8 cellular contexts compared by ENCODE assay signal in genomic region chr11:29448246-29448877, GRCh38.
A peak's percentile ranks its signal among the peaks of the same experiment; 100 is the strongest.
DNase-seq lines count a peak whose midpoint lies in the region; ATAC-seq, FAIRE-seq and TF ChIP-seq lines count a peak whose summit lies in the region.

No MANE protein-coding gene starts in this region.

- no peaks in the 10 kb centered on the region for H3K9me3 Mint-ChIP-seq in neural progenitor cell

- no peaks in the 10 kb centered on the region for H3K27me3 ChIP-seq in endothelial cell of umbilical vein (ENCODE audit: control insufficient read depth in 2 of 2, insufficient read depth in 2 of 2, low read length in 2 of 2)
- H3K27me3 ChIP-seq in neural progenitor cell: no peaks in the 10 kb centered on the region
- no peaks in the 10 kb centered on the region for H3K27me3 ChIP-seq in colonic mucosa

- peak; percentile 4 for DNase-seq in G401 (ENCODE audit: low spot score)
- DNase-seq in NCI-H748 treated with DMSO at 0.1 percent for 48 hours (lab: John Stamatoyannopoulos, UW): peak; percentile 6
- DNase-seq in endothelial cell of umbilical vein (ENCODE audit: low read depth, low spot score): peak; percentile 54
- DNase-seq in neural progenitor cell (ENCODE audit: low spot score): peak; percentile 52
- DNase-seq in stimulated activated CD4-positive, alpha-beta T cell treated with anti-CD3 and anti-CD28 coated beads, Interleukin-1b, Interleukin-23, amount 100 ng/mL, for 48 hours: no peak
- no peak for DNase-seq in colonic mucosa
- no peak for DNase-seq in SIG-M5 treated with dmso at 0.1 percent for 504 hours (lab: John Stamatoyannopoulos, UW; ENCODE audit: unreplicated experiment)

- no peak overlapping the region for H3K27ac Mint-ChIP-seq in neural progenitor cell

- H3K4me2 ChIP-seq in endothelial cell of umbilical vein (ENCODE audit: insufficient read depth, low read length) (no peak overlapping the region), neural progenitor cell (no peak overlapping the region)

- in situ Hi-C loops in G401 (cut with HindIII; ENCODE audit: low sequenced_read_pairs): no loop called here

- no peak for FAIRE-seq in endothelial cell of umbilical vein (lab: Jason Lieb, UNC)

- H3K4me3 ChIP-seq in endothelial cell of umbilical vein (replicated peaks in 1 of 3; ENCODE audit: insufficient read depth in 1 of 3, low read depth in 1 of 3, low read length in 3 of 3) (no peak overlapping the region), neural progenitor cell (no peak overlapping the region), colonic mucosa (no peak overlapping the region)

- H3K4me3 Mint-ChIP-seq in neural progenitor cell: no peak overlapping the region

- CTCF ChIA-PET in endothelial cell of umbilical vein (lab: Charles Lee): interaction anchor here (0.7 to 3.9 kb wide), 22 partner anchors 10 to 1466 kb away, joined by 3 to 118 read pairs (median 4); no protein-coding TSS in a partner anchor

- H4K20me1 ChIP-seq in endothelial cell of umbilical vein (replicated peaks; ENCODE audit: control insufficient read depth, extremely low read depth, insufficient read depth, low read length) (no peaks in the 10 kb centered on the region), neural progenitor cell (ENCODE audit: low read depth) (no peaks in the 10 kb centered on the region)

- H3K9me1 ChIP-seq in endothelial cell of umbilical vein (replicated peaks; ENCODE audit: control insufficient read depth, extremely low read depth, insufficient read depth, low read length): no peaks in the 10 kb centered on the region

- dilution Hi-C loops in endothelial cell of umbilical vein (cut with MboI; ENCODE audit: extremely low pct_ligation_motif_present, low sequenced_read_pairs): no loop called here

- H3K4me1 Mint-ChIP-seq in neural progenitor cell: no peaks in the 10 kb centered on the region

- H3K27ac ChIP-seq in endothelial cell of umbilical vein (ENCODE audit: insufficient read depth, low read depth, low read length) (no peak overlapping the region), neural progenitor cell (no peak overlapping the region), colonic mucosa (no peak overlapping the region)

- TF ChIP-seq CTCF in endothelial cell of umbilical vein (IDR thresholded peaks at IDR 0.05; ENCODE audit: extremely low read depth in 1 of 2, insufficient read depth in 1 of 2, low read depth in 1 of 2, low read length in 2 of 2) (peak; percentile 28 to 56), neural progenitor cell (IDR thresholded peaks at IDR 0.05) (peak; percentile 68), colonic mucosa (IDR thresholded peaks at IDR 0.05) (no peak)

- H3K36me3 Mint-ChIP-seq in neural progenitor cell: no peaks in the 10 kb centered on the region

- POLR2A ChIA-PET in endothelial cell of umbilical vein (lab: Charles Lee): interaction anchor here (0.6 kb wide), 1 partner anchor 112 kb away, joined by 3 read pairs; no protein-coding TSS in a partner anchor

- BruUV-seq in endothelial cell of umbilical vein (replicated peaks; lab: Mats Ljungman, UMichigan): no TSS peak

- no peak for ATAC-seq in GM18867 (IDR thresholded peaks at IDR 0.05; ENCODE audit: unreplicated experiment)

- H3K27me3 Mint-ChIP-seq in neural progenitor cell (ENCODE audit: insufficient read depth, low read depth): no peaks in the 10 kb centered on the region

- H3K9ac ChIP-seq in endothelial cell of umbilical vein (replicated peaks; ENCODE audit: extremely low read depth, insufficient read depth, low read length) (no peak overlapping the region), neural progenitor cell (no peak overlapping the region), colonic mucosa (ENCODE audit: low read depth in 2 of 2, low read length in 2 of 2) (no peak overlapping the region)

- H2AFZ ChIP-seq in endothelial cell of umbilical vein (ENCODE audit: low read depth, low read length) (no peak overlapping the region), neural progenitor cell (replicated peaks) (peak overlapping the region; percentile 53)

- H3K4me1 ChIP-seq in endothelial cell of umbilical vein (ENCODE audit: control insufficient read depth, extremely low read depth, insufficient read depth, low read length): peaks cover 24% of the 10 kb centered on the region
- H3K4me1 ChIP-seq in neural progenitor cell: no peaks in the 10 kb centered on the region
- H3K4me1 ChIP-seq in colonic mucosa: no peaks in the 10 kb centered on the region

- no peaks in the 10 kb centered on the region for H3K36me3 ChIP-seq in endothelial cell of umbilical vein (ENCODE audit: control insufficient read depth in 2 of 2, extremely low read depth in 1 of 2, insufficient read depth in 2 of 2, low read length in 2 of 2)
- H3K36me3 ChIP-seq in neural progenitor cell: no peaks in the 10 kb centered on the region
- no peaks in the 10 kb centered on the region for H3K36me3 ChIP-seq in colonic mucosa

- H3K9me3 ChIP-seq in endothelial cell of umbilical vein (replicated peaks; ENCODE audit: control insufficient read depth, insufficient read depth, low read length) (no peaks in the 10 kb centered on the region), neural progenitor cell (ENCODE audit: low read depth) (no peaks in the 10 kb centered on the region), colonic mucosa (no peaks in the 10 kb centered on the region)

- no peaks in the 10 kb centered on the region for H3F3A ChIP-seq in neural progenitor cell (ENCODE audit: low read depth)

- H3K79me2 ChIP-seq in endothelial cell of umbilical vein (ENCODE audit: control insufficient read depth, insufficient read depth, low read length) (no peaks in the 10 kb centered on the region), neural progenitor cell (ENCODE audit: low read depth) (no peaks in the 10 kb centered on the region)

- no peak for TF ChIP-seq POLR2A in endothelial cell of umbilical vein (IDR thresholded peaks at IDR 0.05; ENCODE audit: low read depth, low read length)

- intact Hi-C loops in endothelial cell of umbilical vein (cut with micrococcal nuclease): loop anchor here (1.0 to 10.0 kb wide), 4 partner anchors 186 to 748 kb away; partner anchors contain the start of gene KCNA4
- intact Hi-C loops in colonic mucosa (cut with DNase I): no loop called here

TF ChIP-seq in endothelial cell of umbilical vein, 7 proteins besides CTCF, POLR2A, EP300 and RAD21:
- TF ChIP-seq MAX (IDR thresholded peaks at IDR 0.05; ENCODE audit: insufficient read depth, insufficient read length): no peak
- no peak for TF ChIP-seq GATA2 (IDR thresholded peaks at IDR 0.05; ENCODE audit: insufficient read depth, insufficient read length, low read depth, low read length)
- TF ChIP-seq EZH2 (IDR thresholded peaks at IDR 0.05; ENCODE audit: borderline replicate concordance, low read depth, low read length, severe bottlenecking): no peak
- no peak for TF ChIP-seq FOS (IDR thresholded peaks at IDR 0.05; ENCODE audit: borderline replicate concordance, insufficient read depth, low read length)
- TF ChIP-seq MYC (IDR thresholded peaks at IDR 0.05; ENCODE audit: low read depth, low read length): no peak
- TF ChIP-seq POLR2AphosphoS5 (IDR thresholded peaks at IDR 0.05; ENCODE audit: insufficient read depth, low read depth, low read length): no peak
- TF ChIP-seq JUN (IDR thresholded peaks at IDR 0.05; ENCODE audit: borderline replicate concordance, insufficient read depth, insufficient read length, low read depth): no peak

Comparison
In these comparisons a context has a peak if more than half of its experiments do, and no peak if none do; other contexts are left out.
1. DNase-seq: peak in G401 (single experiment), NCI-H748 treated with DMSO at 0.1 percent for 48 hours (single experiment), endothelial cell of umbilical vein (single experiment) and neural progenitor cell (single experiment); none in stimulated activated CD4-positive, alpha-beta T cell treated with anti-CD3 and anti-CD28 coated beads, Interleukin-1b, Interleukin-23, amount 100 ng/mL, for 48 hours (single experiment), colonic mucosa (single experiment) and SIG-M5 treated with dmso at 0.1 percent for 504 hours (single experiment).